12 cellular contexts compared by ENCODE assay signal in genomic region chr17:50304781-50305404, GRCh38. TPM values are rescaled to one million over a fixed set of nuclear protein-coding genes. Genes with fewer than 3 reads are reported as not detected.
DNase-seq lines count a peak whose midpoint lies in the region; ATAC-seq and TF ChIP-seq lines count a peak whose summit lies in the region.
"Had no signal": no experiment of that assay in that cellular context is flagged by ENCODE, and none has a peak within 500 bp of the region (broad histone marks: within the 10 kb centered on the region; RNA-seq: fewer than 3 reads in every experiment).

No MANE protein-coding gene starts in this region.

- no peak overlapping the region for H3K4me3 Mint-ChIP-seq in CD4-positive, alpha-beta memory T cell

- peak overlapping the region; percentile 65 for H3K4me2 ChIP-seq in IMR-90 (ENCODE audit: low read depth, low read length)

- H3K27me3 Mint-ChIP-seq in CD4-positive, alpha-beta memory T cell: peaks cover 9 to 13% of the 10 kb centered on the region in 2 donors

- H3K9me1 ChIP-seq in IMR-90 (ENCODE audit: insufficient read depth, low read length): peaks cover 12% of the 10 kb centered on the region

- no peaks in the 10 kb centered on the region for H3K9me3 ChIP-seq in IMR-90 (ENCODE audit: control insufficient read depth, insufficient read depth, low read length)
- no peaks in the 10 kb centered on the region for H3K9me3 ChIP-seq in CD4-positive, alpha-beta memory T cell (ENCODE audit: control insufficient read depth in 1 of 2, low read length in 2 of 2)

- H2BK20ac ChIP-seq in IMR-90 (ENCODE audit: low read depth, low read length): peak overlapping the region; percentile 91

- no peak for TF ChIP-seq POLR2A in IMR-90 (IDR thresholded peaks at IDR 0.05; ENCODE audit: low read depth, low read length)

- in situ Hi-C loops in IMR-90 (cut with MboI; ENCODE audit: low sequenced_read_pairs): loop anchor here (25.0 kb wide), 1 partner anchor 418 kb away; no protein-coding TSS in a partner anchor

- H3K4me3 ChIP-seq in AG10803 (ENCODE audit: low read length): no peak overlapping the region
- H3K4me3 ChIP-seq in IMR-90 (ENCODE audit: insufficient read depth, low read depth, low read length): no peak overlapping the region
- H3K4me3 ChIP-seq in choroid plexus epithelial cell (ENCODE audit: low read depth, low read length): no peak overlapping the region
- H3K4me3 ChIP-seq in CD4-positive, alpha-beta memory T cell (ENCODE audit: low read length in 2 of 2): no peak overlapping the region

- H3K4me1 Mint-ChIP-seq in CD4-positive, alpha-beta memory T cell: no peaks in the 10 kb centered on the region

- intact Hi-C loops in IMR-90 (cut with micrococcal nuclease): loop anchor here (10.0 kb wide), 1 partner anchor 270 kb away; no protein-coding TSS in a partner anchor
- intact Hi-C loops in CD4-positive, alpha-beta memory T cell (cut with micrococcal nuclease): no loop called here

- H3K9me3 Mint-ChIP-seq in CD4-positive, alpha-beta memory T cell: no peaks in the 10 kb centered on the region

- dilution Hi-C loops in IMR-90 (cut with HindIII; ENCODE audit: low sequenced_read_pairs, unreplicated experiment): no loop called here

- no peak overlapping the region for H3K27ac Mint-ChIP-seq in CD4-positive, alpha-beta memory T cell

- H2AK5ac ChIP-seq in IMR-90 (ENCODE audit: low read depth, low read length): peak overlapping the region; percentile 76

- TF ChIP-seq CTCF in AG10803 (conservative IDR thresholded peaks at IDR 0.05; ENCODE audit: low read length) (no peak), IMR-90 (conservative IDR thresholded peaks at IDR 0.05; ENCODE audit: low read depth, low read length) (no peak), choroid plexus epithelial cell (conservative IDR thresholded peaks at IDR 0.05; ENCODE audit: low read depth, low read length) (no peak)

- H3K56ac ChIP-seq in IMR-90 (ENCODE audit: extremely low read depth, insufficient read depth, low read length): peak overlapping the region; percentile 15; the same call in 1 of the 2 replicates

- H3K9ac ChIP-seq in IMR-90 (ENCODE audit: low read depth, low read length): peak overlapping the region; percentile 51

- peak overlapping the region; percentile 79 for H3K14ac ChIP-seq in IMR-90 (replicated peaks; ENCODE audit: low read depth, low read length)

- peak overlapping the region; percentile 88 for H3K18ac ChIP-seq in IMR-90 (ENCODE audit: low read depth, low read length)

- H4K91ac ChIP-seq in IMR-90 (ENCODE audit: insufficient read depth, low read depth, low read length): peak overlapping the region; percentile 83

- no peaks in the 10 kb centered on the region for H3K79me1 ChIP-seq in IMR-90 (ENCODE audit: low read depth in 1 of 2, low read length in 2 of 2)

- ATAC-seq in IMR-90 (ENCODE audit: low read depth) (peak; percentile 85), HG03571 (IDR thresholded peaks at IDR 0.05; ENCODE audit: unreplicated experiment) (no peak)

- peaks cover 15% of the 10 kb centered on the region for H3K4me1 ChIP-seq in IMR-90 (ENCODE audit: control insufficient read depth, insufficient read depth, low read length)
- H3K4me1 ChIP-seq in CD4-positive, alpha-beta memory T cell (ENCODE audit: insufficient read depth, low read length): no peaks in the 10 kb centered on the region

- peak overlapping the region; percentile 95 for H2BK120ac ChIP-seq in IMR-90 (ENCODE audit: low read depth, low read length)

- CTCF ChIA-PET in IMR-90 (lab: Yijun Ruan, JAX): interaction anchor here (0.6 to 1.2 kb wide), 2 partner anchors 28 to 92 kb away, joined by 3 to 4 read pairs; partner anchors contain the start of gene LRRC59
- CTCF ChIA-PET in CD4-positive, alpha-beta memory T cell (lab: Charles Lee; ENCODE audit: partially characterized antibody): interaction anchor here (1.5 kb wide), 1 partner anchor 9 kb away, joined by 3 read pairs; no protein-coding TSS in a partner anchor

- WGBS in IMR-90 (ENCODE audit: extremely low coverage in 2 of 2, insufficient read length in 1 of 2), 2 experiments: 0% methylated on average over 2 of the region's 7 CpGs; no CpG with 5 or more reads in 1 of the 2 experiments

- DNase-seq in AG10803 (ENCODE audit: low read depth): peak; percentile 30
- peak; percentile 79 for DNase-seq in IMR-90
- DNase-seq in choroid plexus epithelial cell (ENCODE audit: low read depth): peak; percentile 43
- peak; percentile 62 for DNase-seq in myocyte (ENCODE audit: low read depth)
- no peak for DNase-seq in amniotic stem cell (lab: John Stamatoyannopoulos, UW)
- DNase-seq in CD4-positive, alpha-beta memory T cell: no peak
- no peak for DNase-seq in NCI-H446 treated with DMSO at 0.1 percent for 48 hours (lab: John Stamatoyannopoulos, UW)
- DNase-seq: activated gamma-delta T cell treated with Interleukin-2 at 50 U/mL for 16 hours, NCI-H2227 treated with DMSO at 0.1 percent for 48 hours had no signal

- POLR2A ChIA-PET in IMR-90 (lab: Charles Lee; ENCODE audit: unreplicated experiment): no interaction called here
- POLR2A ChIA-PET in CD4-positive, alpha-beta memory T cell (lab: Charles Lee; ENCODE audit: partially characterized antibody): no interaction called here

- BruUV-seq in IMR-90 (replicated peaks; lab: Mats Ljungman, UMichigan): no TSS peak

- no peaks in the 10 kb centered on the region for H3K36me3 Mint-ChIP-seq in CD4-positive, alpha-beta memory T cell

- peak overlapping the region; percentile 89 for H3K23ac ChIP-seq in IMR-90 (ENCODE audit: low read depth, low read length)

- no peaks in the 10 kb centered on the region for H3K27me3 ChIP-seq in IMR-90 (ENCODE audit: control insufficient read depth, insufficient read depth, low read length)
- H3K27me3 ChIP-seq in CD4-positive, alpha-beta memory T cell (ENCODE audit: insufficient read depth, low read length): no peaks in the 10 kb centered on the region

- peak overlapping the region; percentile 63 for H3K27ac ChIP-seq in IMR-90 (ENCODE audit: insufficient read depth, low read length)
- H3K27ac ChIP-seq in CD4-positive, alpha-beta memory T cell (ENCODE audit: low read depth, low read length): no peak overlapping the region

- peak overlapping the region; percentile 88 for H2BK5ac ChIP-seq in IMR-90 (ENCODE audit: low read depth, low read length, poor library complexity, severe bottlenecking)

- no peak for TF ChIP-seq RAD21 in IMR-90 (IDR thresholded peaks at IDR 0.05; ENCODE audit: low read length)

- H4K20me1 ChIP-seq in IMR-90 (ENCODE audit: insufficient read depth, low read length): no peaks in the 10 kb centered on the region

- peak overlapping the region; percentile 97 for H3K4ac ChIP-seq in IMR-90 (ENCODE audit: low read depth, low read length)

- H3K36me3 ChIP-seq in IMR-90 (ENCODE audit: control insufficient read depth, insufficient read depth, low read length): no peaks in the 10 kb centered on the region
- H3K36me3 ChIP-seq in CD4-positive, alpha-beta memory T cell (ENCODE audit: insufficient read depth, low read length): no peaks in the 10 kb centered on the region

- peak overlapping the region; percentile 76 for H2AFZ ChIP-seq in IMR-90 (replicated peaks; ENCODE audit: low read length, poor library complexity)

- peak overlapping the region; percentile 70 for H4K5ac ChIP-seq in IMR-90 (ENCODE audit: low read depth, low read length)

- H2AK9ac ChIP-seq in IMR-90 (replicated peaks; ENCODE audit: low read depth, low read length, poor library complexity): peak overlapping the region; percentile 63

- H4K8ac ChIP-seq in IMR-90 (ENCODE audit: low read depth in 2 of 2, low read length in 2 of 2): peak overlapping the region; percentile 2 to 83; a peak in 3 of 4 replicates

- peak overlapping the region; percentile 54; the same call in 2 of the 3 replicates for H2BK15ac ChIP-seq in IMR-90 (ENCODE audit: low read depth, low read length)

TF ChIP-seq in IMR-90, 13 proteins besides CTCF, POLR2A, EP300 and RAD21:
- TF ChIP-seq, protein P1, sequence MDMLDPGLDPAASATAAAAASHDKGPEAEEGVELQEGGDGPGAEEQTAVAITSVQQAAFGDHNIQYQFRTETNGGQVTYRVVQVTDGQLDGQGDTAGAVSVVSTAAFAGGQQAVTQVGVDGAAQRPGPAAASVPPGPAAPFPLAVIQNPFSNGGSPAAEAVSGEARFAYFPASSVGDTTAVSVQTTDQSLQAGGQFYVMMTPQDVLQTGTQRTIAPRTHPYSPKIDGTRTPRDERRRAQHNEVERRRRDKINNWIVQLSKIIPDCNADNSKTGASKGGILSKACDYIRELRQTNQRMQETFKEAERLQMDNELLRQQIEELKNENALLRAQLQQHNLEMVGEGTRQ (IDR thresholded peaks at IDR 0.05; ENCODE audit: low read depth, low read length): no peak
- TF ChIP-seq ELK1 (IDR thresholded peaks at IDR 0.05; ENCODE audit: borderline replicate concordance, low read depth, low read length) (no peak), RFX5 (IDR thresholded peaks at IDR 0.05; ENCODE audit: low read depth, low read length) (0 out of 2 replicates have a peak, but pooled peaks have one; percentile 5), CEBPB (IDR thresholded peaks at IDR 0.05; ENCODE audit: low read depth, low read length) (peak; percentile 90)

RNA-seq across cellular contexts. Expression of gene TMEM92, which starts 30.6 kb away (rescaled TPM):
- total RNA-seq in IMR-90 (2012; rRNA removed) (0.18 and 0.28 TPM in 2 replicates), myocyte (not detected in 2 replicates)
- polyA plus RNA-seq in IMR-90 (2012; rRNA removed): 0.86 and 1.7 TPM in 2 replicates
- 0.90 and 1.4 TPM in 2 replicates for polyA plus RNA-seq in IMR-90 (2012; cell fraction: cytosol; rRNA removed)
- 1.0 and 1.1 TPM in 2 replicates for polyA plus RNA-seq in IMR-90 (2012; cell fraction: nucleus; rRNA removed; ENCODE audit: low replicate concordance)
- polyA plus RNA-seq in myocyte (2012): 0.58 TPM
- total RNA-seq in CD4-positive, alpha-beta memory T cell: not detected
- polyA plus RNA-seq in CD4-positive, alpha-beta memory T cell: not detected
- total RNA-seq: LHCN-M2, skeletal muscle tissue had no signal

RNA-seq across cellular contexts. Expression of gene XYLT2, which starts 41.0 kb away (rescaled TPM):
- 31.9 and 35.0 TPM in 2 replicates for total RNA-seq in IMR-90 (2012; rRNA removed)
- 27.7 and 35.7 TPM in 2 replicates for polyA plus RNA-seq in IMR-90 (2012; rRNA removed)
- 20.7 and 31.6 TPM in 2 replicates for polyA plus RNA-seq in IMR-90 (2012; cell fraction: cytosol; rRNA removed)
- polyA plus RNA-seq in IMR-90 (2012; cell fraction: nucleus; rRNA removed; ENCODE audit: low replicate concordance): 39.1 and 85.9 TPM in 2 replicates
- 21.4 and 26.0 TPM in 2 replicates for total RNA-seq in myocyte
- 27.3 TPM for polyA plus RNA-seq in myocyte (2012)
- 10 to 100 TPM; 37.6 to 41.1 TPM for total RNA-seq in CD4-positive, alpha-beta memory T cell
- 10 to 100 TPM in 1 of 2 donors, 1 to 10 TPM in 1; 7.7 to 20.8 TPM for polyA plus RNA-seq in CD4-positive, alpha-beta memory T cell

Comparison
In these comparisons a context has a peak if more than half of its experiments do, and no peak if none do; other contexts are left out.
1. DNase-seq: peak in AG10803 (single experiment), IMR-90 (single experiment), choroid plexus epithelial cell (single experiment) and myocyte (single experiment); none in amniotic stem cell (single experiment), CD4-positive, alpha-beta memory T cell (0 of 5) and NCI-H446 treated with DMSO at 0.1 percent for 48 hours (single experiment).